Comparison of ENCODE assay signal across 39 cellular contexts in genomic region chr1:110547017-110547416, GRCh38. TPM values are rescaled to one million over a fixed set of nuclear protein-coding genes. Genes with fewer than 3 reads are reported as not detected.
"Had no signal": no experiment of that assay in that cellular context is flagged by ENCODE, and none has a peak within 500 bp of the region (broad histone marks: within the 10 kb centered on the region; RNA-seq: fewer than 3 reads in every experiment).

No MANE protein-coding gene starts in this region.

- FAIRE-seq: astrocyte had no signal

- H3K9me3 ChIP-seq: adrenal gland, ascending aorta, body of pancreas, breast epithelium had no signal

- H3K27ac ChIP-seq: adrenal gland, ascending aorta, body of pancreas, brain microvascular endothelial cell, breast epithelium, cardiac muscle cell had no signal

- H3K4me3 ChIP-seq: adrenal gland, ascending aorta, body of pancreas, breast epithelium, cardiac muscle cell had no signal

- H3K27me3 ChIP-seq: ascending aorta, body of pancreas, brain microvascular endothelial cell had no signal

- H3K4me1 ChIP-seq: adrenal gland, ascending aorta, body of pancreas, breast epithelium had no signal

- H3K36me3 ChIP-seq: adrenal gland, ascending aorta, brain microvascular endothelial cell, breast epithelium, cardiac muscle cell had no signal

- ATAC-seq: activated naive CD4-positive, alpha-beta T cell treated with anti-CD3 and anti-CD28 coated beads, Interleukin-2, amount 50 U/mL, for 72 hours; activated naive CD8-positive, alpha-beta T cell treated with anti-CD3 and anti-CD28 coated beads, Interleukin-2, amount 50 U/mL, for 24 hours; activated T-cell treated with anti-CD3 and anti-CD28 coated beads, Interleukin-2, amount 50 U/mL, for 4 hours; activated T-cell treated with anti-CD3 and anti-CD28 coated beads, Interleukin-2, amount 50 U/mL, for 72 hours; activated T-helper 17 cell treated with anti-CD3 and anti-CD28 coated beads, Interleukin-2, amount 50 U/mL, for 72 hours; body of pancreas had no signal

- DNase-seq: activated effector memory CD4-positive, alpha-beta T cell treated with anti-CD3 and anti-CD28 coated beads, Interleukin-2, amount 50 U/mL, for 16 hours; activated effector memory CD4-positive, alpha-beta T cell treated with Interleukin-2 at 50 U/mL for 16 hours; activated gamma-delta T cell; activated gamma-delta T cell treated with Interleukin-2 at 50 U/mL for 16 hours; activated naive CD4-positive, alpha-beta T cell; activated naive CD4-positive, alpha-beta T cell treated with anti-CD3 and anti-CD28 coated beads for 36 hours; activated naive CD4-positive, alpha-beta T cell treated with anti-CD3 and anti-CD28 coated beads, Interleukin-2, amount 10 ng/mL, durations not matched to agents 7 days and 5 days; activated naive CD4-positive, alpha-beta T cell treated with anti-CD3 and anti-CD28 coated beads, Interleukin-2, amount 50 U/mL, for 16 hours; activated naive CD4-positive, alpha-beta T cell treated with Interleukin-2 at 50 U/mL for 16 hours; activated naive CD8-positive, alpha-beta T cell treated with anti-CD3 and anti-CD28 coated beads for 36 hours; activated naive CD8-positive, alpha-beta T cell treated with anti-CD3 and anti-CD28 coated beads, Interleukin-2, amount 10 ng/mL, durations not matched to agents 7 days and 5 days; activated naive CD8-positive, alpha-beta T cell treated with anti-CD3 and anti-CD28 coated beads, Interleukin-2, amount 50 U/mL, for 24 hours; activated T-cell treated with anti-CD3 and anti-CD28 coated beads, Interleukin-2, amount 50 U/mL, for 24 hours; activated T-cell treated with anti-CD3 and anti-CD28 coated beads, Interleukin-2, amount 50 U/mL, for 4 hours; activated T-cell treated with anti-CD3 and anti-CD28 coated beads, Interleukin-2, amount 50 U/mL, for 48 hours; activated T-cell treated with anti-CD3 and anti-CD28 coated beads, Interleukin-2, amount 50 U/mL, for 72 hours; adrenal gland; amniotic stem cell; amygdala; anterior cingulate cortex; aorta; body of pancreas; brain microvascular endothelial cell; caudate nucleus; central memory CD4-positive, alpha-beta T cell; cerebellar nuclear complex had no signal

RNA-seq across cellular contexts. Expression of gene KCNA10, which starts 28.0 kb away (rescaled TPM):
- total RNA-seq: activated naive CD4-positive, alpha-beta T cell treated with anti-CD3 and anti-CD28 coated beads for 36 hours; activated naive CD4-positive, alpha-beta T cell treated with anti-CD3 and anti-CD28 coated beads, Interleukin-2, amount 50 U/mL, for 72 hours; activated naive CD8-positive, alpha-beta T cell treated with anti-CD3 and anti-CD28 coated beads for 36 hours; activated naive CD8-positive, alpha-beta T cell treated with anti-CD3 and anti-CD28 coated beads, Interleukin-2, amount 10 ng/mL, durations not matched to agents 7 days and 5 days; activated T-cell treated with anti-CD3 and anti-CD28 coated beads, Interleukin-2, amount 50 U/mL, for 4 hours; activated T-cell treated with anti-CD3 and anti-CD28 coated beads, Interleukin-2, amount 50 U/mL, for 72 hours; activated T-helper 1 cell treated with anti-CD3 and anti-CD28 coated beads, Interleukin-12 subunit alpha, Interleukin-12 subunit beta, Interleukin-2, Interleukin-4 antibody, amounts not matched to agents 30 ng/mL and 10 ng/mL and 1 ng/mL, durations not matched to agents 14 hours and 24 hours and 36 hours; activated T-helper 17 cell treated with anti-CD3 and anti-CD28 coated beads, Interleukin-2, amount 50 U/mL, for 72 hours; activated T-helper 2 cell treated with anti-CD3 and anti-CD28 coated beads, Interferon-gamma antibody, Interleukin-2, Interleukin-4, amounts not matched to agents 10 μg/mL and 5 μg/mL and 100 μg/mL, durations not matched to agents 14 hours and 24 hours and 36 hours; adrenal gland; aorta; ascending aorta; astrocyte; body of pancreas; breast epithelium; bronchial epithelial cell; cardiac muscle cell; cardiac septum; cerebellum; chondrocyte had no signal
- polyA plus RNA-seq: adipose tissue, adrenal gland, aorta, cardiac muscle cell had no signal

RNA-seq across cellular contexts. Expression of gene KCNA2, which starts 59.1 kb away (rescaled TPM):
- total RNA-seq: bronchial epithelial cell had no signal
